ENCODE assay signal across 8 cellular contexts in the genomic region with DNA sequence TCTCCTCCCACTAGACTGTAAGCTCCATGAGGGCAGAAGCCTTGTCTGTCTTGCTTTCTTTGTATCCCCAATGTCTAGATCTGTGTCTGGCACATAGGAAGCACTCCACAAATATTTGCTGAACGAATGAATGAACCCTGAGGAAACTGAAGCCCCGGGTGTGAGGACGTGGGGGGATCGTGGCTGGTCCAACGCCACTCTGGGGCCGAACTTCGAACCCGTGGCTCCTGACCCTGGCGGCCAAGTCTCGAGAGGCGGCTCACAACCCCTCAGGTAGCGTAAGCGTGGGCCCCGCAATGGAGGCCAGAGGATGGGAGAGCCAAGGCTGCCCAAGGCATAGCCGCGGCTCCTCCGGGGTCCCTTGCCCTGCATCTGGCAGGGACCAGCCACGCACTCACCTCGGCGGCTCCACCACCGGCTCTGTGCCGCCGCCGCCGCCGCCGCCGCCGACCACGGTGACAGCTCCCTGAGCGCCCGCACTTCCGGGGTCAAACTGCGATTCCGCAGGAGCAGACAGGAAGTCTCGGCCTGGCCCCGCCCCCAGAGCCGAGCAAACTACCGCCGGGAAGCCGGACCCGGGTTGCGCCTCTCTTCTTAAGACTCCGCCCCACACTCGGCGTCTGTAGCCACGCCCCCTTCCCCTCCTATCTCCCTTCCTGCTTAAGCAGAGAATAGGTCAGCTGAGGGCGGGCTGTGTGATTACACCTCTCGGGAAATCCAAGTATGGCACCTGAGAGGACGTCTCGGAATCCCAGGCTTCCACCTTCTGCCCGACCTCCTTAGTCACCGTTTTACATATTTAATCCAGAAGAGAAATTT.
DNase-seq lines count a peak whose midpoint lies in the region; ATAC-seq, FAIRE-seq and TF ChIP-seq lines count a peak whose summit lies in the region.

A gene with protein sequence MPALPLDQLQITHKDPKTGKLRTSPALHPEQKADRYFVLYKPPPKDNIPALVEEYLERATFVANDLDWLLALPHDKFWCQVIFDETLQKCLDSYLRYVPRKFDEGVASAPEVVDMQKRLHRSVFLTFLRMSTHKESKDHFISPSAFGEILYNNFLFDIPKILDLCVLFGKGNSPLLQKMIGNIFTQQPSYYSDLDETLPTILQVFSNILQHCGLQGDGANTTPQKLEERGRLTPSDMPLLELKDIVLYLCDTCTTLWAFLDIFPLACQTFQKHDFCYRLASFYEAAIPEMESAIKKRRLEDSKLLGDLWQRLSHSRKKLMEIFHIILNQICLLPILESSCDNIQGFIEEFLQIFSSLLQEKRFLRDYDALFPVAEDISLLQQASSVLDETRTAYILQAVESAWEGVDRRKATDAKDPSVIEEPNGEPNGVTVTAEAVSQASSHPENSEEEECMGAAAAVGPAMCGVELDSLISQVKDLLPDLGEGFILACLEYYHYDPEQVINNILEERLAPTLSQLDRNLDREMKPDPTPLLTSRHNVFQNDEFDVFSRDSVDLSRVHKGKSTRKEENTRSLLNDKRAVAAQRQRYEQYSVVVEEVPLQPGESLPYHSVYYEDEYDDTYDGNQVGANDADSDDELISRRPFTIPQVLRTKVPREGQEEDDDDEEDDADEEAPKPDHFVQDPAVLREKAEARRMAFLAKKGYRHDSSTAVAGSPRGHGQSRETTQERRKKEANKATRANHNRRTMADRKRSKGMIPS (minus strand): TSS at position 495 of the 819 bp plus-strand sequence. CDS start 5,949 bp downstream, outside the sequence.

- ATAC-seq in GM19035 (IDR thresholded peaks at IDR 0.05; ENCODE audit: unreplicated experiment), result peak; percentile 93
- ATAC-seq in HG03354 (IDR thresholded peaks at IDR 0.05; ENCODE audit: poor library complexity, severe bottlenecking, unreplicated experiment), result peak; percentile 96

- peak; percentile 89 for FAIRE-seq in islet of Langerhans (lab: Jason Lieb, UNC)

- DNase-seq in AG09319 (ENCODE audit: extremely low read depth, low read depth) (peak; percentile 91), NCI-H446 treated with DMSO at 0.1 percent for 48 hours (lab: John Stamatoyannopoulos, UW) (peak; percentile 92), cerebellar nuclear complex (lab: John Stamatoyannopoulos, UW) (peak; percentile 74 to 97)
- peak; percentile 99 for DNase-seq in activated CD4-positive, CD25-positive, alpha-beta regulatory T cell treated with anti-CD3 and anti-CD28 coated beads, Interleukin-2, amount 50 U/mL, for 72 hours
- peak; percentile 99 for DNase-seq in stimulated activated CD4-positive, alpha-beta T cell treated with anti-CD3 and anti-CD28 coated beads, Interleukin-12 subunit alpha, Interleukin-12 subunit beta, amount 100 ng/mL, for 4 hours

- no peak for TF ChIP-seq CTCF in AG09319 (IDR thresholded peaks at IDR 0.05; ENCODE audit: low read depth, low read length)

Comparison
In these comparisons a context has a peak if more than half of its experiments do, and no peak if none do; other contexts are left out.
1. Peak in every context shown above with its lines: DNase-seq and ATAC-seq.